Comparison of ENCODE assay signal across 14 cellular contexts in the genomic region with DNA sequence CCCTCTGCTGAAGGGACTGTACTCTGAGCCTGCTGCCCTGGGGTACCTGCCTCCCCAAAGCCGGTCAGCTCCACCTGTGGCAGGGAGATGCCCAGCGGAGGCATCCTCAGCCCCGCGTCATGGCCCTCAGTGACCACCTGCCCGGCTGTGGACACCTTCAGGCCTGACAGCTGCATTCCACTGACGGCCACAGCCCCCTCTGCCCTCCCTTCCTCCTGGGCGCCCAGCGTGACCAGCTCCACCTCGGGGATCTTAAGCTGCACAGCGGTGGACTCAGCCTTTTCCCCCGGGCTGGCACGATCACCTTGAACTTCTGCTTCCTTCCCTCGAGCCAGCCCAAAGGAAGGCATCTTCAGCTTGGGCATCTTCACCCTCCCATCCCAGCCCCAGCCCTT. TPM values are rescaled to one million over a fixed set of nuclear protein-coding genes. Genes with fewer than 3 reads are reported as not detected.
DNase-seq lines count a peak whose midpoint lies in the region; ATAC-seq and TF ChIP-seq lines count a peak whose summit lies in the region.
"Had no signal": no experiment of that assay in that cellular context is flagged by ENCODE, and none has a peak within 500 bp of the region (broad histone marks: within the 10 kb centered on the region; RNA-seq: fewer than 3 reads in every experiment).

No MANE protein-coding gene starts in this region.

- H3K4me2 ChIP-seq in trophoblast cell (ENCODE audit: low read length), result no peak overlapping the region
- H3K4me2 ChIP-seq: BLaER1 treated with 17β-estradiol and CSF1 and Interleukin-3, amounts not matched to agents 10 nM and 100 nM had no signal

- no peak for TF ChIP-seq CTCF in nephron progenitor cell (IDR thresholded peaks at IDR 0.05)

- no peak overlapping the region for H3K18ac ChIP-seq in trophoblast cell (ENCODE audit: low read length)

- no peak overlapping the region for H3K14ac ChIP-seq in trophoblast cell (ENCODE audit: low read length)

- no peak overlapping the region for H3K27ac ChIP-seq in trophoblast cell (ENCODE audit: low read depth, low read length)
- H3K27ac ChIP-seq: BLaER1 treated with 17β-estradiol and CSF1 and Interleukin-3, amounts not matched to agents 10 nM and 100 nM had no signal

- peak overlapping the region; percentile 3 for H2AK5ac ChIP-seq in trophoblast cell (ENCODE audit: low read length)

- no peak overlapping the region for H3K4ac ChIP-seq in trophoblast cell (ENCODE audit: low read depth, low read length)

- no peak overlapping the region for H3K27ac Mint-ChIP-seq in nephron progenitor cell
- H3K27ac Mint-ChIP-seq: B cell; CD8-positive, alpha-beta T cell had no signal

- H3K36me3 Mint-ChIP-seq in nephron progenitor cell (ENCODE audit: low read depth), result no peaks in the 10 kb centered on the region
- H3K36me3 Mint-ChIP-seq: CD8-positive, alpha-beta T cell had no signal

- no peak overlapping the region for H3K4me3 ChIP-seq in trophoblast cell (ENCODE audit: low read depth, low read length)
- H3K4me3 ChIP-seq: BLaER1 treated with 17β-estradiol and CSF1 and Interleukin-3, amounts not matched to agents 10 nM and 100 nM; HAP-1 had no signal

- H2AFZ ChIP-seq in trophoblast cell (ENCODE audit: insufficient read depth, low read length, poor library complexity), result no peak overlapping the region

- no peak overlapping the region for H3K9ac ChIP-seq in trophoblast cell (ENCODE audit: low read length)
- H3K9ac ChIP-seq: BLaER1 treated with 17β-estradiol and CSF1 and Interleukin-3, amounts not matched to agents 10 nM and 100 nM had no signal

- H2BK12ac ChIP-seq in trophoblast cell (ENCODE audit: low read length), result no peak overlapping the region

- DNase-seq in HK-2 (ENCODE audit: unreplicated experiment) (peak; percentile 15), glomerular visceral epithelial cell (ENCODE audit: extremely low spot score) (peak; percentile 32), nephron progenitor cell (peak; percentile 49), trophoblast cell (no peak), NOMO-1 treated with dmso at 0.1 percent for 144 hours (lab: John Stamatoyannopoulos, UW; ENCODE audit: unreplicated experiment) (no peak), SK-N-DZ (ENCODE audit: low spot score) (no peak), RPMI8226 (no peak)
- DNase-seq: CD8-positive, alpha-beta T cell; DMS 273 treated with DMSO at 0.1 percent for 48 hours; GOT3 had no signal

- H2BK5ac ChIP-seq in trophoblast cell (ENCODE audit: low read depth, low read length, poor library complexity), result no peak overlapping the region

- peaks cover 4% of the 10 kb centered on the region for H3K9me3 ChIP-seq in trophoblast cell (ENCODE audit: insufficient read depth, low read depth, low read length)
- H3K9me3 ChIP-seq: BLaER1 treated with 17β-estradiol and CSF1 and Interleukin-3, amounts not matched to agents 10 nM and 100 nM; HAP-1 had no signal

- H2BK120ac ChIP-seq in trophoblast cell (ENCODE audit: insufficient read depth, low read length, poor library complexity), result no peak overlapping the region

- H3K27me3 Mint-ChIP-seq in nephron progenitor cell (ENCODE audit: low read depth, poor library complexity), result peaks cover 15% of the 10 kb centered on the region

- no peaks in the 10 kb centered on the region for H3K9me3 Mint-ChIP-seq in nephron progenitor cell
- H3K9me3 Mint-ChIP-seq: CD8-positive, alpha-beta T cell had no signal

- H3K27me3 ChIP-seq in trophoblast cell (ENCODE audit: insufficient read depth, low read length), result no peaks in the 10 kb centered on the region
- H3K27me3 ChIP-seq: BLaER1 treated with 17β-estradiol and CSF1 and Interleukin-3, amounts not matched to agents 10 nM and 100 nM had no signal

- H3K79me1 ChIP-seq in trophoblast cell (ENCODE audit: low read length), result peaks cover 13% of the 10 kb centered on the region

- H4K12ac ChIP-seq in trophoblast cell (ENCODE audit: low read depth, low read length), result no peak overlapping the region

- H3K23ac ChIP-seq in trophoblast cell (ENCODE audit: low read length), result no peak overlapping the region

- H3K4me1 ChIP-seq in trophoblast cell (ENCODE audit: control insufficient read depth in 1 of 2, insufficient read depth in 2 of 2, low read length in 2 of 2), result peaks cover 11 to 20% of the 10 kb centered on the region in 2 experiments

- H3K36me3 ChIP-seq in trophoblast cell (ENCODE audit: control insufficient read depth in 1 of 2, insufficient read depth in 2 of 2, low read length in 2 of 2), result no peaks in the 10 kb centered on the region
- H3K36me3 ChIP-seq: BLaER1 treated with 17β-estradiol and CSF1 and Interleukin-3, amounts not matched to agents 10 nM and 100 nM; HAP-1 had no signal

- no peak overlapping the region for H4K91ac ChIP-seq in trophoblast cell (ENCODE audit: low read depth, low read length)

- peaks cover 23% of the 10 kb centered on the region for H3K4me1 Mint-ChIP-seq in nephron progenitor cell

- peaks cover 1% of the 10 kb centered on the region for H3K79me2 ChIP-seq in trophoblast cell (ENCODE audit: control insufficient read depth, insufficient read depth, low read length, poor library complexity)

- no peak for ATAC-seq in GM19324 (IDR thresholded peaks at IDR 0.05; ENCODE audit: low FRiP score, unreplicated experiment)
- ATAC-seq: CD8-positive, alpha-beta T cell had no signal

- no CpG with 5 or more reads among the region's 13 CpGs for WGBS in trophoblast cell (ENCODE audit: extremely low coverage, insufficient coverage, insufficient read length)

- no peak overlapping the region for H4K8ac ChIP-seq in trophoblast cell (ENCODE audit: low read depth, low read length)

- no peak overlapping the region for H3K4me3 Mint-ChIP-seq in nephron progenitor cell
- H3K4me3 Mint-ChIP-seq: B cell; CD8-positive, alpha-beta T cell had no signal

RNA-seq across cellular contexts. Expression of a gene that starts 4.8 kb away (rescaled TPM):
- polyA plus RNA-seq in trophoblast cell (2013), result 0.08 and 0.12 TPM in 2 replicates
- not detected in 2 replicates for polyA plus RNA-seq in SK-N-DZ (2014; cell fraction: cytosol; rRNA removed)
- polyA plus RNA-seq in SK-N-DZ (2014; cell fraction: nucleus; rRNA removed), result not detected in 2 replicates

RNA-seq across cellular contexts. Expression of a gene that starts 18.4 kb away (rescaled TPM):
- 1.9 and 2.0 TPM in 2 replicates for polyA plus RNA-seq in trophoblast cell (2013)
- polyA plus RNA-seq in SK-N-DZ (2014; cell fraction: cytosol; rRNA removed), result 0.74 and 1.4 TPM in 2 replicates
- polyA plus RNA-seq in SK-N-DZ (2014; cell fraction: nucleus; rRNA removed), result 0.31 and 0.55 TPM in 2 replicates

RNA-seq across cellular contexts. Expression of a gene that starts 31.0 kb away (rescaled TPM):
- polyA plus RNA-seq in trophoblast cell (2013), result 9.6 and 10.1 TPM in 2 replicates
- polyA plus RNA-seq in SK-N-DZ (2014; cell fraction: cytosol; rRNA removed), result 1.9 and 2.7 TPM in 2 replicates
- polyA plus RNA-seq in SK-N-DZ (2014; cell fraction: nucleus; rRNA removed), result 1.9 TPM in 2 replicates

RNA-seq across cellular contexts. Expression of a gene that starts 46.3 kb away (rescaled TPM):
- polyA plus RNA-seq in trophoblast cell (2013), result 773 and 872 TPM in 2 replicates
- 345 and 371 TPM in 2 replicates for polyA plus RNA-seq in SK-N-DZ (2014; cell fraction: cytosol; rRNA removed)
- polyA plus RNA-seq in SK-N-DZ (2014; cell fraction: nucleus; rRNA removed), result 170 and 172 TPM in 2 replicates

RNA-seq across cellular contexts. Expression of a gene that starts 46.6 kb away (rescaled TPM):
- polyA plus RNA-seq in trophoblast cell (2013), result 28.2 and 29.6 TPM in 2 replicates
- 8.7 and 9.2 TPM in 2 replicates for polyA plus RNA-seq in SK-N-DZ (2014; cell fraction: cytosol; rRNA removed)
- 6.7 and 8.8 TPM in 2 replicates for polyA plus RNA-seq in SK-N-DZ (2014; cell fraction: nucleus; rRNA removed)

Comparison
In these comparisons a context has a peak if more than half of its experiments do, and no peak if none do; other contexts are left out.
1. DNase-seq: peak in HK-2 (single experiment), glomerular visceral epithelial cell (single experiment) and nephron progenitor cell (single experiment); none in trophoblast cell (0 of 2), NOMO-1 treated with dmso at 0.1 percent for 144 hours (single experiment), SK-N-DZ (single experiment) and RPMI8226 (single experiment).